ENCODE assay signal across 1 cellular context in genomic region chr1:22332166-22332717, GRCh38.
TF ChIP-seq lines count a peak whose summit lies in the region.

No MANE protein-coding gene starts in this region.

TF ChIP-seq in H1, 55 proteins besides CTCF, POLR2A, EP300 and RAD21:
- no peak for TF ChIP-seq BCL11A (IDR thresholded peaks at IDR 0.05; ENCODE audit: low read depth in 2 of 2, low read length in 2 of 2)
- no peak for TF ChIP-seq CHD7 (IDR thresholded peaks at IDR 0.05; ENCODE audit: insufficient replicate concordance, low read length)
